In the genomic region with DNA sequence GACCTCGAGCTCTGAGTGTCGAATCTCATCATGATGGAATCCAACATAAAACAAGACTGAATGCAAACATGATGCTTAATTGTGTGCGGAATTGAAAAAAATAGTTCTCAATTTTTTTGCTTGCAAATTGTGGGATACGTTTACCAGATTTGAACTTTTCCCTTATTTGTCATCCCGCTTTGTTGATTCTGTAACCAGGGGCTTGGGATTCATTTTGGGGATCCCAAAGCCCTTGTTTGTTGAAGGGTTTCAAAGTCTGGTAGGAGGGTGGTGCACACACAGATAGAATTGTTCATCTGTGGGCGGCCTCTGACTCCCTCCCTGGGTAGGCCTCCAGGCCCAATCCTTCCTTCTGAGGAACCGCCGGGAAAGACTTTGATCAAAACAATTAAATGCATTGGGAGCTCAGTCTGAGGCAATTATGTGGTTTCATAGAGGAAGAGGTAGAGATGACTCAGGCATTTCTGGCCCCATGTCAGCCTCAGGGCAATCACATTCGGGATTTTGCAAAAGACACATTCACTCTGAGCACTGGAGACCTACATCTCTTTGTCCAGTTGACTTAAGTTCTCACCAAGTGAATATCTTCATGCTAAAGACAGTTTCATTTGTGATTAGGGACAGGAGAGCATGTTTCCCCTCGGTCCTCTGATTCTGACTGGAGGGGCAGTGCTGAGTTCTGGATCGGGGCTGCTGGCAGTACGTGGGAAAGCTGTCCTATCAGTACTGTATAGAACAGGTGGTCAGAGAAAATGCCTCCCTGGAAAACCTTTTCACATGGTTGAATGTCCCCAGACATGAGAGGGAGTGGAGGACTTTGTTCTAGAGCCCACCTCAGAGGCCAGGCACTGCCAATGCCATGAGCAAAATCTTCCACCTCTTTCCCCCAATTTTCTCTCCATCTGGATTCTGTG, we compare ENCODE assay signal across 11 cellular contexts. TPM values are rescaled to one million over a fixed set of nuclear protein-coding genes. Genes with fewer than 3 reads are reported as not detected.
DNase-seq lines count a peak whose midpoint lies in the region; ATAC-seq and TF ChIP-seq lines count a peak whose summit lies in the region.
"Had no signal": no experiment of that assay in that cellular context is flagged by ENCODE, and none has a peak within 500 bp of the region (broad histone marks: within the 10 kb centered on the region; RNA-seq: fewer than 3 reads in every experiment).

No MANE protein-coding gene starts in this region.

- H3K4me1 Mint-ChIP-seq in activated naive CD8-positive, alpha-beta T cell treated with anti-CD3 and anti-CD28 coated beads, Interleukin-2, amount 50 U/mL, for 24 hours, result no peaks in the 10 kb centered on the region
- H3K4me1 Mint-ChIP-seq: activated B cell treated with CpG ODN at 0.5 μM for 24 hours had no signal

- H3K4me3 ChIP-seq in cardiac fibroblast (replicated peaks in 1 of 2; ENCODE audit: low read depth in 2 of 2, low read length in 2 of 2), result no peak overlapping the region

- peaks cover 72% of the 10 kb centered on the region for H3K27me3 Mint-ChIP-seq in activated naive CD8-positive, alpha-beta T cell treated with anti-CD3 and anti-CD28 coated beads, Interleukin-2, amount 50 U/mL, for 24 hours

- H3K4me3 Mint-ChIP-seq in activated naive CD8-positive, alpha-beta T cell treated with anti-CD3 and anti-CD28 coated beads, Interleukin-2, amount 50 U/mL, for 24 hours, result no peak overlapping the region
- H3K4me3 Mint-ChIP-seq: activated B cell treated with CpG ODN at 0.5 μM for 24 hours; activated naive CD8-positive, alpha-beta T cell; nephron had no signal

- TF ChIP-seq CTCF in cardiac fibroblast (IDR thresholded peaks at IDR 0.05; ENCODE audit: low read depth, low read length), result no peak

- peak; percentile 95 for DNase-seq in Daoy (ENCODE audit: low read depth)
- DNase-seq in NOMO-1 (lab: John Stamatoyannopoulos, UW; ENCODE audit: unreplicated experiment in 2 of 2), result peak; percentile 79 to 84
- peak; percentile 86 to 93 for DNase-seq in cardiac fibroblast (ENCODE audit: low read depth in 2 of 2)
- peak; percentile 47 for DNase-seq in myocyte (ENCODE audit: low read depth)
- DNase-seq in NCI-H524 treated with DMSO at 0.1 percent for 48 hours (lab: John Stamatoyannopoulos, UW), result no peak
- DNase-seq in activated naive CD8-positive, alpha-beta T cell treated with anti-CD3 and anti-CD28 coated beads, Interleukin-2, amount 50 U/mL, for 24 hours, result no peak
- no peak for DNase-seq in NCI-H2029 (lab: John Stamatoyannopoulos, UW)
- DNase-seq: activated B cell treated with CpG ODN at 0.5 μM for 24 hours had no signal

- no peaks in the 10 kb centered on the region for H3K9me3 Mint-ChIP-seq in activated naive CD8-positive, alpha-beta T cell treated with anti-CD3 and anti-CD28 coated beads, Interleukin-2, amount 50 U/mL, for 24 hours
- H3K9me3 Mint-ChIP-seq: activated B cell treated with CpG ODN at 0.5 μM for 24 hours had no signal

- no peak for ATAC-seq in activated naive CD8-positive, alpha-beta T cell treated with anti-CD3 and anti-CD28 coated beads, Interleukin-2, amount 50 U/mL, for 24 hours
- ATAC-seq in HG03108 (IDR thresholded peaks at IDR 0.05; ENCODE audit: unreplicated experiment), result no peak

- H3K27ac Mint-ChIP-seq in activated naive CD8-positive, alpha-beta T cell treated with anti-CD3 and anti-CD28 coated beads, Interleukin-2, amount 50 U/mL, for 24 hours, result no peak overlapping the region
- H3K27ac Mint-ChIP-seq: activated B cell treated with CpG ODN at 0.5 μM for 24 hours; activated naive CD8-positive, alpha-beta T cell; nephron had no signal

- H3K36me3 Mint-ChIP-seq in activated naive CD8-positive, alpha-beta T cell treated with anti-CD3 and anti-CD28 coated beads, Interleukin-2, amount 50 U/mL, for 24 hours (ENCODE audit: low read depth), result no peaks in the 10 kb centered on the region
- H3K36me3 Mint-ChIP-seq: activated naive CD8-positive, alpha-beta T cell had no signal

RNA-seq across cellular contexts. Expression of gene IGFL4, which starts 27.8 kb away (rescaled TPM):
- total RNA-seq in Daoy (2014; rRNA removed; shearing (Covaris generic)), result not detected in 2 replicates
- total RNA-seq in myocyte, result 0.10 and 0.91 TPM in 2 replicates
- polyA plus RNA-seq in myocyte (2012), result 0.67 TPM
- total RNA-seq: activated B cell treated with CpG ODN at 0.5 μM for 24 hours had no signal

RNA-seq across cellular contexts. Expression of gene PGLYRP1, which starts 45.7 kb away (rescaled TPM):
- not detected in 2 replicates for total RNA-seq in Daoy (2014; rRNA removed; shearing (Covaris generic))
- not detected in 2 replicates for total RNA-seq in myocyte
- 0.30 TPM for polyA plus RNA-seq in myocyte (2012)
- total RNA-seq: activated B cell treated with CpG ODN at 0.5 μM for 24 hours had no signal

RNA-seq across cellular contexts. Expression of gene IGFL3, which starts 55.9 kb away (rescaled TPM):
- total RNA-seq in Daoy (2014; rRNA removed; shearing (Covaris generic)), result not detected in 2 replicates
- not detected in 2 replicates for total RNA-seq in myocyte
- 0.21 TPM for polyA plus RNA-seq in myocyte (2012)
- total RNA-seq: activated B cell treated with CpG ODN at 0.5 μM for 24 hours had no signal

Comparison
In these comparisons a context has a peak if more than half of its experiments do, and no peak if none do; other contexts are left out.
1. DNase-seq: peak in Daoy (single experiment), NOMO-1 (2 of 2), cardiac fibroblast (2 of 2) and myocyte (single experiment); none in NCI-H524 treated with DMSO at 0.1 percent for 48 hours (single experiment), activated naive CD8-positive, alpha-beta T cell treated with anti-CD3 and anti-CD28 coated beads, Interleukin-2, amount 50 U/mL, for 24 hours (single experiment) and NCI-H2029 (single experiment).